ENCODE assay signal across 2 cellular contexts in the genomic region with DNA sequence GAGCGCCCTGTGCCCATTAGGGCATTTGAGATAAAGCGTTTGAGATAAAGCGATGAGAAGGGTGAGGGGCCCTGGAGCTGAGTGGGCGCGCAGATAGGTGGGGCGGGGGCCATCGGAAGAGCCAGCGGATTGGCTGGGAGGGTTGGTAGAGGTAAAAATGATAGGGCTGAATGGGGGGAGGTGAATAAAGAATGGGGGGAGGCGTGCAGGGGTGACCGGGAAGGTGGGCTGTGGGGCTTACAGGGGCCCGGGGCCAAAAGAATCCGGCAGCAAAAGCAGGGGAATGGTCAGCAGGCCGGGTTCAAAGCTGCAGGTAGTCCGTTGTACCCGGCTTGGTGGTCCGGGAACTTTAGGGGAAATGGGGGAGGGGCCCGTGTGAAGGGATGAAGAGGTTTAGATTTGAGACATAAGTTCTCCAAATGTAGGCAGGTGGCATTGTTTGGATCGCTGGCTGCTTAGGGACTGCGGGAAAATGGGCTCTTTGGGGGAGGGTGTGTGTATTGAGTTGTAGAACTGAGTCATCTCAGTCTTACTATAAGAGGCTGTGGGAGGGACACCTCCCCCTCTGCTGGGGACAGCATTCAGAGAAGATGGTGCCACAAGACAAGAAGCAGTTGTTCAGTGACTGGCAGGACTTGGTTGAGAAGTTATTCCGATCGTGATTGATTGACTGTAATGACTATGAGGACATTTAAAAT.
TF ChIP-seq lines count a peak whose summit lies in the region.

No MANE protein-coding gene starts in this region.

TF ChIP-seq in Ishikawa, 13 proteins besides CTCF, POLR2A, EP300 and RAD21 (continued from another document):
- TF ChIP-seq TAF1 (IDR thresholded peaks at IDR 0.05; ENCODE audit: low read depth) = no peak
TF ChIP-seq in Ishikawa: peak in this region for 1.

TF ChIP-seq in HepG2, 621 proteins besides CTCF, POLR2A, EP300 and RAD21 (continued from another document):
- TF ChIP-seq, protein P1, sequence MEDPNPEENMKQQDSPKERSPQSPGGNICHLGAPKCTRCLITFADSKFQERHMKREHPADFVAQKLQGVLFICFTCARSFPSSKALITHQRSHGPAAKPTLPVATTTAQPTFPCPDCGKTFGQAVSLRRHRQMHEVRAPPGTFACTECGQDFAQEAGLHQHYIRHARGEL (CRISPR knock-in tag; IDR thresholded peaks at IDR 0.05) = no peak
- TF ChIP-seq SAP130 (CRISPR knock-in tag; IDR thresholded peaks at IDR 0.05; ENCODE audit: low read depth) = 0 out of 2 replicates have a peak, but pooled peaks have one; percentile 7
- TF ChIP-seq ZNF274 (CRISPR knock-in tag; IDR thresholded peaks at IDR 0.05) = no peak
- TF ChIP-seq, protein P2, sequence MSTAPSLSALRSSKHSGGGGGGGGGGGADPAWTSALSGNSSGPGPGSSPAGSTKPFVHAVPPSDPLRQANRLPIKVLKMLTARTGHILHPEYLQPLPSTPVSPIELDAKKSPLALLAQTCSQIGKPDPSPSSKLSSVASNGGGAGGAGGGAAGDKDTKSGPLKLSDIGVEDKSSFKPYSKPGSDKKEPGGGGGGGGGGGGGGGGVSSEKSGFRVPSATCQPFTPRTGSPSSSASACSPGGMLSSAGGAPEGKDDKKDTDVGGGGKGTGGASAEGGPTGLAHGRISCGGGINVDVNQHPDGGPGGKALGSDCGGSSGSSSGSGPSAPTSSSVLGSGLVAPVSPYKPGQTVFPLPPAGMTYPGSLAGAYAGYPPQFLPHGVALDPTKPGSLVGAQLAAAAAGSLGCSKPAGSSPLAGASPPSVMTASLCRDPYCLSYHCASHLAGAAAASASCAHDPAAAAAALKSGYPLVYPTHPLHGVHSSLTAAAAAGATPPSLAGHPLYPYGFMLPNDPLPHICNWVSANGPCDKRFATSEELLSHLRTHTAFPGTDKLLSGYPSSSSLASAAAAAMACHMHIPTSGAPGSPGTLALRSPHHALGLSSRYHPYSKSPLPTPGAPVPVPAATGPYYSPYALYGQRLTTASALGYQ (CRISPR knock-in tag; IDR thresholded peaks at IDR 0.05) = no peak
- TF ChIP-seq, protein P3, sequence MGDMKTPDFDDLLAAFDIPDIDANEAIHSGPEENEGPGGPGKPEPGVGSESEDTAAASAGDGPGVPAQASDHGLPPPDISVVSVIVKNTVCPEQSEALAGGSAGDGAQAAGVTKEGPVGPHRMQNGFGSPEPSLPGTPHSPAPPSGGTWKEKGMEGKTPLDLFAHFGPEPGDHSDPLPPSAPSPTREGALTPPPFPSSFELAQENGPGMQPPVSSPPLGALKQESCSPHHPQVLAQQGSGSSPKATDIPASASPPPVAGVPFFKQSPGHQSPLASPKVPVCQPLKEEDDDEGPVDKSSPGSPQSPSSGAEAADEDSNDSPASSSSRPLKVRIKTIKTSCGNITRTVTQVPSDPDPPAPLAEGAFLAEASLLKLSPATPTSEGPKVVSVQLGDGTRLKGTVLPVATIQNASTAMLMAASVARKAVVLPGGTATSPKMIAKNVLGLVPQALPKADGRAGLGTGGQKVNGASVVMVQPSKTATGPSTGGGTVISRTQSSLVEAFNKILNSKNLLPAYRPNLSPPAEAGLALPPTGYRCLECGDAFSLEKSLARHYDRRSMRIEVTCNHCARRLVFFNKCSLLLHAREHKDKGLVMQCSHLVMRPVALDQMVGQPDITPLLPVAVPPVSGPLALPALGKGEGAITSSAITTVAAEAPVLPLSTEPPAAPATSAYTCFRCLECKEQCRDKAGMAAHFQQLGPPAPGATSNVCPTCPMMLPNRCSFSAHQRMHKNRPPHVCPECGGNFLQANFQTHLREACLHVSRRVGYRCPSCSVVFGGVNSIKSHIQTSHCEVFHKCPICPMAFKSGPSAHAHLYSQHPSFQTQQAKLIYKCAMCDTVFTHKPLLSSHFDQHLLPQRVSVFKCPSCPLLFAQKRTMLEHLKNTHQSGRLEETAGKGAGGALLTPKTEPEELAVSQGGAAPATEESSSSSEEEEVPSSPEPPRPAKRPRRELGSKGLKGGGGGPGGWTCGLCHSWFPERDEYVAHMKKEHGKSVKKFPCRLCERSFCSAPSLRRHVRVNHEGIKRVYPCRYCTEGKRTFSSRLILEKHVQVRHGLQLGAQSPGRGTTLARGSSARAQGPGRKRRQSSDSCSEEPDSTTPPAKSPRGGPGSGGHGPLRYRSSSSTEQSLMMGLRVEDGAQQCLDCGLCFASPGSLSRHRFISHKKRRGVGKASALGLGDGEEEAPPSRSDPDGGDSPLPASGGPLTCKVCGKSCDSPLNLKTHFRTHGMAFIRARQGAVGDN (CRISPR knock-in tag; IDR thresholded peaks at IDR 0.05) = peak; percentile 5; the same call in 1 of the 2 replicates
- TF ChIP-seq NFIB (CRISPR knock-in tag; IDR thresholded peaks at IDR 0.05; ENCODE audit: borderline replicate concordance) = no peak
- TF ChIP-seq BCL6 (CRISPR knock-in tag; IDR thresholded peaks at IDR 0.05) = peak; percentile 53
- TF ChIP-seq ZNF224 (CRISPR knock-in tag; IDR thresholded peaks at IDR 0.05) = no peak
- TF ChIP-seq, protein P4, sequence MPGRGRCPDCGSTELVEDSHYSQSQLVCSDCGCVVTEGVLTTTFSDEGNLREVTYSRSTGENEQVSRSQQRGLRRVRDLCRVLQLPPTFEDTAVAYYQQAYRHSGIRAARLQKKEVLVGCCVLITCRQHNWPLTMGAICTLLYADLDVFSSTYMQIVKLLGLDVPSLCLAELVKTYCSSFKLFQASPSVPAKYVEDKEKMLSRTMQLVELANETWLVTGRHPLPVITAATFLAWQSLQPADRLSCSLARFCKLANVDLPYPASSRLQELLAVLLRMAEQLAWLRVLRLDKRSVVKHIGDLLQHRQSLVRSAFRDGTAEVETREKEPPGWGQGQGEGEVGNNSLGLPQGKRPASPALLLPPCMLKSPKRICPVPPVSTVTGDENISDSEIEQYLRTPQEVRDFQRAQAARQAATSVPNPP (CRISPR knock-in tag; IDR thresholded peaks at IDR 0.05) = no peak
- TF ChIP-seq, protein P5, sequence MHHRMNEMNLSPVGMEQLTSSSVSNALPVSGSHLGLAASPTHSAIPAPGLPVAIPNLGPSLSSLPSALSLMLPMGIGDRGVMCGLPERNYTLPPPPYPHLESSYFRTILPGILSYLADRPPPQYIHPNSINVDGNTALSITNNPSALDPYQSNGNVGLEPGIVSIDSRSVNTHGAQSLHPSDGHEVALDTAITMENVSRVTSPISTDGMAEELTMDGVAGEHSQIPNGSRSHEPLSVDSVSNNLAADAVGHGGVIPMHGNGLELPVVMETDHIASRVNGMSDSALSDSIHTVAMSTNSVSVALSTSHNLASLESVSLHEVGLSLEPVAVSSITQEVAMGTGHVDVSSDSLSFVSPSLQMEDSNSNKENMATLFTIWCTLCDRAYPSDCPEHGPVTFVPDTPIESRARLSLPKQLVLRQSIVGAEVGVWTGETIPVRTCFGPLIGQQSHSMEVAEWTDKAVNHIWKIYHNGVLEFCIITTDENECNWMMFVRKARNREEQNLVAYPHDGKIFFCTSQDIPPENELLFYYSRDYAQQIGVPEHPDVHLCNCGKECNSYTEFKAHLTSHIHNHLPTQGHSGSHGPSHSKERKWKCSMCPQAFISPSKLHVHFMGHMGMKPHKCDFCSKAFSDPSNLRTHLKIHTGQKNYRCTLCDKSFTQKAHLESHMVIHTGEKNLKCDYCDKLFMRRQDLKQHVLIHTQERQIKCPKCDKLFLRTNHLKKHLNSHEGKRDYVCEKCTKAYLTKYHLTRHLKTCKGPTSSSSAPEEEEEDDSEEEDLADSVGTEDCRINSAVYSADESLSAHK (CRISPR knock-in tag; IDR thresholded peaks at IDR 0.05; ENCODE audit: borderline replicate concordance) = no peak
- TF ChIP-seq PCBP1 (IDR thresholded peaks at IDR 0.05; ENCODE audit: borderline replicate concordance, low read depth, low read length) = 0 out of 2 replicates have a peak, but pooled peaks have one; percentile 47
- TF ChIP-seq, protein P6, sequence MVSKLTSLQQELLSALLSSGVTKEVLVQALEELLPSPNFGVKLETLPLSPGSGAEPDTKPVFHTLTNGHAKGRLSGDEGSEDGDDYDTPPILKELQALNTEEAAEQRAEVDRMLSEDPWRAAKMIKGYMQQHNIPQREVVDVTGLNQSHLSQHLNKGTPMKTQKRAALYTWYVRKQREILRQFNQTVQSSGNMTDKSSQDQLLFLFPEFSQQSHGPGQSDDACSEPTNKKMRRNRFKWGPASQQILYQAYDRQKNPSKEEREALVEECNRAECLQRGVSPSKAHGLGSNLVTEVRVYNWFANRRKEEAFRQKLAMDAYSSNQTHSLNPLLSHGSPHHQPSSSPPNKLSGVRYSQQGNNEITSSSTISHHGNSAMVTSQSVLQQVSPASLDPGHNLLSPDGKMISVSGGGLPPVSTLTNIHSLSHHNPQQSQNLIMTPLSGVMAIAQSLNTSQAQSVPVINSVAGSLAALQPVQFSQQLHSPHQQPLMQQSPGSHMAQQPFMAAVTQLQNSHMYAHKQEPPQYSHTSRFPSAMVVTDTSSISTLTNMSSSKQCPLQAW (CRISPR knock-in tag; IDR thresholded peaks at IDR 0.05) = 0 out of 2 replicates have a peak, but pooled peaks have one; percentile 45
- peak; percentile 29; the same call in 1 of the 2 replicates for TF ChIP-seq KMT2B (CRISPR knock-in tag; IDR thresholded peaks at IDR 0.05)
- TF ChIP-seq, protein P7, sequence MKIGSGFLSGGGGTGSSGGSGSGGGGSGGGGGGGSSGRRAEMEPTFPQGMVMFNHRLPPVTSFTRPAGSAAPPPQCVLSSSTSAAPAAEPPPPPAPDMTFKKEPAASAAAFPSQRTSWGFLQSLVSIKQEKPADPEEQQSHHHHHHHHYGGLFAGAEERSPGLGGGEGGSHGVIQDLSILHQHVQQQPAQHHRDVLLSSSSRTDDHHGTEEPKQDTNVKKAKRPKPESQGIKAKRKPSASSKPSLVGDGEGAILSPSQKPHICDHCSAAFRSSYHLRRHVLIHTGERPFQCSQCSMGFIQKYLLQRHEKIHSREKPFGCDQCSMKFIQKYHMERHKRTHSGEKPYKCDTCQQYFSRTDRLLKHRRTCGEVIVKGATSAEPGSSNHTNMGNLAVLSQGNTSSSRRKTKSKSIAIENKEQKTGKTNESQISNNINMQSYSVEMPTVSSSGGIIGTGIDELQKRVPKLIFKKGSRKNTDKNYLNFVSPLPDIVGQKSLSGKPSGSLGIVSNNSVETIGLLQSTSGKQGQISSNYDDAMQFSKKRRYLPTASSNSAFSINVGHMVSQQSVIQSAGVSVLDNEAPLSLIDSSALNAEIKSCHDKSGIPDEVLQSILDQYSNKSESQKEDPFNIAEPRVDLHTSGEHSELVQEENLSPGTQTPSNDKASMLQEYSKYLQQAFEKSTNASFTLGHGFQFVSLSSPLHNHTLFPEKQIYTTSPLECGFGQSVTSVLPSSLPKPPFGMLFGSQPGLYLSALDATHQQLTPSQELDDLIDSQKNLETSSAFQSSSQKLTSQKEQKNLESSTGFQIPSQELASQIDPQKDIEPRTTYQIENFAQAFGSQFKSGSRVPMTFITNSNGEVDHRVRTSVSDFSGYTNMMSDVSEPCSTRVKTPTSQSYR (CRISPR knock-in tag; IDR thresholded peaks at IDR 0.05; ENCODE audit: borderline replicate concordance) = peak; percentile 50; the same call in 1 of the 2 replicates
- 0 out of 2 replicates have a peak, but pooled peaks have one; percentile 48 for TF ChIP-seq ZNF605 (CRISPR knock-in tag; IDR thresholded peaks at IDR 0.05)
- peak; percentile 30 for TF ChIP-seq PCBP2 (optimal IDR thresholded peaks at IDR 0.05; ENCODE audit: low read depth, low read length, poor library complexity, severe bottlenecking)
- TF ChIP-seq TEAD3 (CRISPR knock-in tag; optimal IDR thresholded peaks at IDR 0.05; ENCODE audit: borderline replicate concordance) = peak; percentile 8
- no peak for TF ChIP-seq HOXA3 (CRISPR knock-in tag; IDR thresholded peaks at IDR 0.05)
- no peak for TF ChIP-seq ZBTB21 (CRISPR knock-in tag; IDR thresholded peaks at IDR 0.05)
